In the genomic region with DNA sequence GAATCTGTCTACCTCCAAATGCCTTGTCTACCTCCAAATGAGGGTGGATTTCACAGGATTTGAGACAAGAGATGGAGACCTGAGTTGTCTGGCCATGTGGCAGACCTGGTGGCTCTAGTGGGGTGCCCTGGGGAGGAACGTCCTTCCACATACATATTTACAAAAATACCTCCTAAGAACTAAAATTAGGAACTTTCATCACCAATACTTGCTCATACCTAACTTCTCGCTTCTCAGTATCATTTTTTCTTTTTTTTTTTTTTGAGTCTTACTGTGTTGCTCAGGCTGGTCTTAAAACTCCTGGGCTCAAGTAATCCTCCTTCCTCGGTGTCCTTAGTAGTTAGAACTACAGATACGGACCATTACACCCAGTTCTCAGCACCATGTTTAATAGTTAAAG, we compare ENCODE assay signal across 1 cellular context.
TF ChIP-seq lines count a peak whose summit lies in the region.

No MANE protein-coding gene starts in this region.

TF ChIP-seq in GM12878, 131 proteins besides CTCF, POLR2A, EP300 and RAD21 (continued from another document):
- TF ChIP-seq, protein P1, sequence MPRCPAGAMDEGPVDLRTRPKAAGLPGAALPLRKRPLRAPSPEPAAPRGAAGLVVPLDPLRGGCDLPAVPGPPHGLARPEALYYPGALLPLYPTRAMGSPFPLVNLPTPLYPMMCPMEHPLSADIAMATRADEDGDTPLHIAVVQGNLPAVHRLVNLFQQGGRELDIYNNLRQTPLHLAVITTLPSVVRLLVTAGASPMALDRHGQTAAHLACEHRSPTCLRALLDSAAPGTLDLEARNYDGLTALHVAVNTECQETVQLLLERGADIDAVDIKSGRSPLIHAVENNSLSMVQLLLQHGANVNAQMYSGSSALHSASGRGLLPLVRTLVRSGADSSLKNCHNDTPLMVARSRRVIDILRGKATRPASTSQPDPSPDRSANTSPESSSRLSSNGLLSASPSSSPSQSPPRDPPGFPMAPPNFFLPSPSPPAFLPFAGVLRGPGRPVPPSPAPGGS (IDR thresholded peaks at IDR 0.05; ENCODE audit: borderline replicate concordance, insufficient read depth, low read depth, low read length, poor library complexity, severe bottlenecking) = no peak
- TF ChIP-seq ASH2L (IDR thresholded peaks at IDR 0.05; ENCODE audit: borderline replicate concordance, low read depth) (no peak), ETV6 (conservative IDR thresholded peaks at IDR 0.05 in 1 of 2, IDR thresholded peaks at IDR 0.05 in 1 of 2; ENCODE audit: borderline replicate concordance in 1 of 2, low read depth in 1 of 2) (no peak; a peak in 1 of 4 replicates), MEF2B (IDR thresholded peaks at IDR 0.05; ENCODE audit: partially characterized antibody, poor library complexity, severe bottlenecking) (peak; percentile 61), BHLHE40 (IDR thresholded peaks at IDR 0.05; ENCODE audit: borderline replicate concordance in 1 of 2, low read depth in 2 of 2, low read length in 1 of 2) (0 out of 4 replicates have a peak, but pooled peaks of 1 of the 2 experiments have one; percentile 9), NFYA (IDR thresholded peaks at IDR 0.05; ENCODE audit: borderline replicate concordance, low read depth, low read length) (no peak), GABPA (IDR thresholded peaks at IDR 0.05; ENCODE audit: low read depth) (0 out of 2 replicates have a peak, but pooled peaks have one; percentile 6), WRNIP1 (IDR thresholded peaks at IDR 0.05; ENCODE audit: borderline replicate concordance, low read depth, low read length) (no peak), TCF7 (IDR thresholded peaks at IDR 0.05; ENCODE audit: borderline replicate concordance) (no peak), ATF7 (IDR thresholded peaks at IDR 0.05; ENCODE audit: low read depth) (peak; percentile 76), STAT3 (IDR thresholded peaks at IDR 0.05; ENCODE audit: low read depth, low read length) (0 out of 2 replicates have a peak, but pooled peaks have one; percentile 58), PML (IDR thresholded peaks at IDR 0.05; ENCODE audit: low read length) (no peak), ESRRA (IDR thresholded peaks at IDR 0.05; ENCODE audit: low read length) (no peak), BCL11A (IDR thresholded peaks at IDR 0.05; ENCODE audit: low read depth, low read length) (peak; percentile 44), NR2C1 (IDR thresholded peaks at IDR 0.05) (no peak), ZBED1 (IDR thresholded peaks at IDR 0.05; ENCODE audit: borderline replicate concordance) (peak; percentile 51; the same call in 1 of the 2 replicates), TCF3 (IDR thresholded peaks at IDR 0.05; ENCODE audit: borderline replicate concordance, insufficient read depth, low read depth, low read length) (no peak), SMAD1 (IDR thresholded peaks at IDR 0.05; ENCODE audit: low read depth, partially characterized antibody) (no peak), RUNX3 (IDR thresholded peaks at IDR 0.05; ENCODE audit: low read length) (peak; percentile 55; the same call in 1 of the 2 replicates), MEF2A (IDR thresholded peaks at IDR 0.05; ENCODE audit: insufficient read depth, low read depth, low read length) (peak; percentile 95), YY1 (IDR thresholded peaks at IDR 0.05; ENCODE audit: low read depth, low read length) (no peak), CREM (IDR thresholded peaks at IDR 0.05; ENCODE audit: low read depth) (peak; percentile 56; the same call in 1 of the 2 replicates), IKZF2 (IDR thresholded peaks at IDR 0.05) (peak in 1 of 2 experiments; percentile 50; a peak in 3 of 4 replicates), CBX5 (IDR thresholded peaks at IDR 0.05; ENCODE audit: low read depth) (no peak), MTA3 (IDR thresholded peaks at IDR 0.05; ENCODE audit: borderline replicate concordance, low read length) (peak; percentile 81; the same call in 1 of the 2 replicates), RAD51 (IDR thresholded peaks at IDR 0.05) (no peak), ZNF384 (IDR thresholded peaks at IDR 0.05; ENCODE audit: borderline replicate concordance, low read depth, low read length) (peak; percentile 77), BMI1 (IDR thresholded peaks at IDR 0.05; ENCODE audit: borderline replicate concordance) (no peak), PAX5 (IDR thresholded peaks at IDR 0.05; ENCODE audit: borderline replicate concordance, low read depth, low read length) (peak; percentile 25; the same call in 1 of the 2 replicates)
- TF ChIP-seq, protein P2, sequence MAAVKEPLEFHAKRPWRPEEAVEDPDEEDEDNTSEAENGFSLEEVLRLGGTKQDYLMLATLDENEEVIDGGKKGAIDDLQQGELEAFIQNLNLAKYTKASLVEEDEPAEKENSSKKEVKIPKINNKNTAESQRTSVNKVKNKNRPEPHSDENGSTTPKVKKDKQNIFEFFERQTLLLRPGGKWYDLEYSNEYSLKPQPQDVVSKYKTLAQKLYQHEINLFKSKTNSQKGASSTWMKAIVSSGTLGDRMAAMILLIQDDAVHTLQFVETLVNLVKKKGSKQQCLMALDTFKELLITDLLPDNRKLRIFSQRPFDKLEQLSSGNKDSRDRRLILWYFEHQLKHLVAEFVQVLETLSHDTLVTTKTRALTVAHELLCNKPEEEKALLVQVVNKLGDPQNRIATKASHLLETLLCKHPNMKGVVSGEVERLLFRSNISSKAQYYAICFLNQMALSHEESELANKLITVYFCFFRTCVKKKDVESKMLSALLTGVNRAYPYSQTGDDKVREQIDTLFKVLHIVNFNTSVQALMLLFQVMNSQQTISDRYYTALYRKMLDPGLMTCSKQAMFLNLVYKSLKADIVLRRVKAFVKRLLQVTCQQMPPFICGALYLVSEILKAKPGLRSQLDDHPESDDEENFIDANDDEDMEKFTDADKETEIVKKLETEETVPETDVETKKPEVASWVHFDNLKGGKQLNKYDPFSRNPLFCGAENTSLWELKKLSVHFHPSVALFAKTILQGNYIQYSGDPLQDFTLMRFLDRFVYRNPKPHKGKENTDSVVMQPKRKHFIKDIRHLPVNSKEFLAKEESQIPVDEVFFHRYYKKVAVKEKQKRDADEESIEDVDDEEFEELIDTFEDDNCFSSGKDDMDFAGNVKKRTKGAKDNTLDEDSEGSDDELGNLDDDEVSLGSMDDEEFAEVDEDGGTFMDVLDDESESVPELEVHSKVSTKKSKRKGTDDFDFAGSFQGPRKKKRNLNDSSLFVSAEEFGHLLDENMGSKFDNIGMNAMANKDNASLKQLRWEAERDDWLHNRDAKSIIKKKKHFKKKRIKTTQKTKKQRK (IDR thresholded peaks at IDR 0.05; ENCODE audit: low read depth, low read length) = no peak
- TF ChIP-seq, protein P3, sequence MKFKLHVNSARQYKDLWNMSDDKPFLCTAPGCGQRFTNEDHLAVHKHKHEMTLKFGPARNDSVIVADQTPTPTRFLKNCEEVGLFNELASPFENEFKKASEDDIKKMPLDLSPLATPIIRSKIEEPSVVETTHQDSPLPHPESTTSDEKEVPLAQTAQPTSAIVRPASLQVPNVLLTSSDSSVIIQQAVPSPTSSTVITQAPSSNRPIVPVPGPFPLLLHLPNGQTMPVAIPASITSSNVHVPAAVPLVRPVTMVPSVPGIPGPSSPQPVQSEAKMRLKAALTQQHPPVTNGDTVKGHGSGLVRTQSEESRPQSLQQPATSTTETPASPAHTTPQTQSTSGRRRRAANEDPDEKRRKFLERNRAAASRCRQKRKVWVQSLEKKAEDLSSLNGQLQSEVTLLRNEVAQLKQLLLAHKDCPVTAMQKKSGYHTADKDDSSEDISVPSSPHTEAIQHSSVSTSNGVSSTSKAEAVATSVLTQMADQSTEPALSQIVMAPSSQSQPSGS (IDR thresholded peaks at IDR 0.05; ENCODE audit: low read length) = peak; percentile 85
- TF ChIP-seq, protein P4, sequence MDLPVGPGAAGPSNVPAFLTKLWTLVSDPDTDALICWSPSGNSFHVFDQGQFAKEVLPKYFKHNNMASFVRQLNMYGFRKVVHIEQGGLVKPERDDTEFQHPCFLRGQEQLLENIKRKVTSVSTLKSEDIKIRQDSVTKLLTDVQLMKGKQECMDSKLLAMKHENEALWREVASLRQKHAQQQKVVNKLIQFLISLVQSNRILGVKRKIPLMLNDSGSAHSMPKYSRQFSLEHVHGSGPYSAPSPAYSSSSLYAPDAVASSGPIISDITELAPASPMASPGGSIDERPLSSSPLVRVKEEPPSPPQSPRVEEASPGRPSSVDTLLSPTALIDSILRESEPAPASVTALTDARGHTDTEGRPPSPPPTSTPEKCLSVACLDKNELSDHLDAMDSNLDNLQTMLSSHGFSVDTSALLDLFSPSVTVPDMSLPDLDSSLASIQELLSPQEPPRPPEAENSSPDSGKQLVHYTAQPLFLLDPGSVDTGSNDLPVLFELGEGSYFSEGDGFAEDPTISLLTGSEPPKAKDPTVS (IDR thresholded peaks at IDR 0.05; ENCODE audit: low read depth, low read length) = no peak
- TF ChIP-seq, protein P5, sequence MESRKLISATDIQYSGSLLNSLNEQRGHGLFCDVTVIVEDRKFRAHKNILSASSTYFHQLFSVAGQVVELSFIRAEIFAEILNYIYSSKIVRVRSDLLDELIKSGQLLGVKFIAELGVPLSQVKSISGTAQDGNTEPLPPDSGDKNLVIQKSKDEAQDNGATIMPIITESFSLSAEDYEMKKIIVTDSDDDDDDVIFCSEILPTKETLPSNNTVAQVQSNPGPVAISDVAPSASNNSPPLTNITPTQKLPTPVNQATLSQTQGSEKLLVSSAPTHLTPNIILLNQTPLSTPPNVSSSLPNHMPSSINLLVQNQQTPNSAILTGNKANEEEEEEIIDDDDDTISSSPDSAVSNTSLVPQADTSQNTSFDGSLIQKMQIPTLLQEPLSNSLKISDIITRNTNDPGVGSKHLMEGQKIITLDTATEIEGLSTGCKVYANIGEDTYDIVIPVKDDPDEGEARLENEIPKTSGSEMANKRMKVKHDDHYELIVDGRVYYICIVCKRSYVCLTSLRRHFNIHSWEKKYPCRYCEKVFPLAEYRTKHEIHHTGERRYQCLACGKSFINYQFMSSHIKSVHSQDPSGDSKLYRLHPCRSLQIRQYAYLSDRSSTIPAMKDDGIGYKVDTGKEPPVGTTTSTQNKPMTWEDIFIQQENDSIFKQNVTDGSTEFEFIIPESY (IDR thresholded peaks at IDR 0.05) = no peak
- TF ChIP-seq, protein P6, sequence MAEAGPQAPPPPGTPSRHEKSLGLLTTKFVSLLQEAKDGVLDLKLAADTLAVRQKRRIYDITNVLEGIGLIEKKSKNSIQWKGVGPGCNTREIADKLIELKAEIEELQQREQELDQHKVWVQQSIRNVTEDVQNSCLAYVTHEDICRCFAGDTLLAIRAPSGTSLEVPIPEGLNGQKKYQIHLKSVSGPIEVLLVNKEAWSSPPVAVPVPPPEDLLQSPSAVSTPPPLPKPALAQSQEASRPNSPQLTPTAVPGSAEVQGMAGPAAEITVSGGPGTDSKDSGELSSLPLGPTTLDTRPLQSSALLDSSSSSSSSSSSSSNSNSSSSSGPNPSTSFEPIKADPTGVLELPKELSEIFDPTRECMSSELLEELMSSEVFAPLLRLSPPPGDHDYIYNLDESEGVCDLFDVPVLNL (IDR thresholded peaks at IDR 0.05; ENCODE audit: low read depth, low read length) = no peak
- TF ChIP-seq, protein P7, sequence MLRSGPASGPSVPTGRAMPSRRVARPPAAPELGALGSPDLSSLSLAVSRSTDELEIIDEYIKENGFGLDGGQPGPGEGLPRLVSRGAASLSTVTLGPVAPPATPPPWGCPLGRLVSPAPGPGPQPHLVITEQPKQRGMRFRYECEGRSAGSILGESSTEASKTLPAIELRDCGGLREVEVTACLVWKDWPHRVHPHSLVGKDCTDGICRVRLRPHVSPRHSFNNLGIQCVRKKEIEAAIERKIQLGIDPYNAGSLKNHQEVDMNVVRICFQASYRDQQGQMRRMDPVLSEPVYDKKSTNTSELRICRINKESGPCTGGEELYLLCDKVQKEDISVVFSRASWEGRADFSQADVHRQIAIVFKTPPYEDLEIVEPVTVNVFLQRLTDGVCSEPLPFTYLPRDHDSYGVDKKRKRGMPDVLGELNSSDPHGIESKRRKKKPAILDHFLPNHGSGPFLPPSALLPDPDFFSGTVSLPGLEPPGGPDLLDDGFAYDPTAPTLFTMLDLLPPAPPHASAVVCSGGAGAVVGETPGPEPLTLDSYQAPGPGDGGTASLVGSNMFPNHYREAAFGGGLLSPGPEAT (IDR thresholded peaks at IDR 0.05; ENCODE audit: low read depth) = peak; percentile 21; the same call in 1 of the 2 replicates
- TF ChIP-seq, protein P8, sequence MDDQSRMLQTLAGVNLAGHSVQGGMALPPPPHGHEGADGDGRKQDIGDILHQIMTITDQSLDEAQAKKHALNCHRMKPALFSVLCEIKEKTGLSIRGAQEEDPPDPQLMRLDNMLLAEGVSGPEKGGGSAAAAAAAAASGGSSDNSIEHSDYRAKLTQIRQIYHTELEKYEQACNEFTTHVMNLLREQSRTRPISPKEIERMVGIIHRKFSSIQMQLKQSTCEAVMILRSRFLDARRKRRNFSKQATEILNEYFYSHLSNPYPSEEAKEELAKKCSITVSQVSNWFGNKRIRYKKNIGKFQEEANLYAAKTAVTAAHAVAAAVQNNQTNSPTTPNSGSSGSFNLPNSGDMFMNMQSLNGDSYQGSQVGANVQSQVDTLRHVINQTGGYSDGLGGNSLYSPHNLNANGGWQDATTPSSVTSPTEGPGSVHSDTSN (IDR thresholded peaks at IDR 0.05; ENCODE audit: insufficient replicate concordance, low read depth, low read length) = no peak
TF ChIP-seq in GM12878: peak in this region for 21.
